In genomic region chr19:38441660-38442348, GRCh38 we compare ENCODE assay signal across 12 cellular contexts. TPM values are rescaled to one million over a fixed set of nuclear protein-coding genes. Genes with fewer than 3 reads are reported as not detected.
DNase-seq lines count a peak whose midpoint lies in the region; ATAC-seq and TF ChIP-seq lines count a peak whose summit lies in the region.
"Had no signal": no experiment of that assay in that cellular context is flagged by ENCODE, and none has a peak within 500 bp of the region (broad histone marks: within the 10 kb centered on the region; RNA-seq: fewer than 3 reads in every experiment).

No MANE protein-coding gene starts in this region.

- TF ChIP-seq CTCF in psoas muscle (IDR thresholded peaks at IDR 0.05) (no peak), lower leg skin (IDR thresholded peaks at IDR 0.05) (no peak)

- no peak for TF ChIP-seq POLR2A in lower leg skin (IDR thresholded peaks at IDR 0.05)

- H3K36me3 ChIP-seq in psoas muscle (ENCODE audit: insufficient read depth in 1 of 2, low read depth in 1 of 2) (peaks cover 0 to 68% of the 10 kb centered on the region in 2 donors), SJCRH30 (peaks cover 43% of the 10 kb centered on the region)
- H3K36me3 ChIP-seq: heart right ventricle had no signal

- peak; percentile 5 for DNase-seq in SKM-1 treated with dmso at 0.1 percent for 144 hours (lab: John Stamatoyannopoulos, UW; ENCODE audit: unreplicated experiment)
- DNase-seq in SKM-1 (lab: John Stamatoyannopoulos, UW; ENCODE audit: unreplicated experiment) = no peak
- peak; percentile 34 to 67 for DNase-seq in Kasumi-1 (lab: John Stamatoyannopoulos, UW)
- DNase-seq in activated naive CD8-positive, alpha-beta T cell treated with anti-CD3 and anti-CD28 coated beads, Interleukin-2, amount 50 U/mL, for 24 hours = no peak
- no peak for DNase-seq in psoas muscle
- DNase-seq in SJCRH30 = no peak
- DNase-seq in lower leg skin (ENCODE audit: low spot score in 2 of 2) = no peak
- DNase-seq: central memory CD4-positive, alpha-beta T cell; heart right ventricle; NCI-H1105 had no signal

- 57 to 77% (median 68%) methylated on average over 6 to 7 of the region's 7 CpGs for WGBS in psoas muscle, 3 donors
- 50 to 53% methylated on average over 7 of the region's 7 CpGs for WGBS in lower leg skin, 2 donors

- H3K4me1 ChIP-seq in psoas muscle = peaks cover 31% of the 10 kb centered on the region
- no peaks in the 10 kb centered on the region for H3K4me1 ChIP-seq in SJCRH30
- H3K4me1 ChIP-seq: heart right ventricle had no signal

- H3K4me3 ChIP-seq in psoas muscle = no peak overlapping the region
- H3K4me3 ChIP-seq in SJCRH30 = no peak overlapping the region
- H3K4me3 ChIP-seq in lower leg skin (ENCODE audit: low read depth, poor library complexity, severe bottlenecking) = no peak overlapping the region
- H3K4me3 ChIP-seq: heart right ventricle had no signal

- peak; percentile 39 for ATAC-seq in activated naive CD8-positive, alpha-beta T cell treated with anti-CD3 and anti-CD28 coated beads, Interleukin-2, amount 50 U/mL, for 24 hours
- ATAC-seq in psoas muscle (peak in 1 of 4 donors; percentile 8), GM18907 (IDR thresholded peaks at IDR 0.05; ENCODE audit: unreplicated experiment) (no peak)

- peak overlapping the region; percentile 98 for H3K27ac ChIP-seq in psoas muscle
- H3K27ac ChIP-seq in SJCRH30 = no peak overlapping the region
- H3K27ac ChIP-seq: heart right ventricle had no signal

- no peaks in the 10 kb centered on the region for H3K9me3 ChIP-seq in psoas muscle
- no peaks in the 10 kb centered on the region for H3K9me3 ChIP-seq in SJCRH30 (replicated peaks)
- H3K9me3 ChIP-seq: heart right ventricle had no signal

- H3K4me3 Mint-ChIP-seq in activated naive CD8-positive, alpha-beta T cell treated with anti-CD3 and anti-CD28 coated beads, Interleukin-2, amount 50 U/mL, for 24 hours = no peak overlapping the region

- no peaks in the 10 kb centered on the region for H3K36me3 Mint-ChIP-seq in activated naive CD8-positive, alpha-beta T cell treated with anti-CD3 and anti-CD28 coated beads, Interleukin-2, amount 50 U/mL, for 24 hours (ENCODE audit: low read depth)

- peaks cover 12% of the 10 kb centered on the region for H3K27me3 Mint-ChIP-seq in activated naive CD8-positive, alpha-beta T cell treated with anti-CD3 and anti-CD28 coated beads, Interleukin-2, amount 50 U/mL, for 24 hours

- no peaks in the 10 kb centered on the region for H3K4me1 Mint-ChIP-seq in activated naive CD8-positive, alpha-beta T cell treated with anti-CD3 and anti-CD28 coated beads, Interleukin-2, amount 50 U/mL, for 24 hours

- no peak overlapping the region for H3K27ac Mint-ChIP-seq in activated naive CD8-positive, alpha-beta T cell treated with anti-CD3 and anti-CD28 coated beads, Interleukin-2, amount 50 U/mL, for 24 hours

- no peaks in the 10 kb centered on the region for H3K9me3 Mint-ChIP-seq in activated naive CD8-positive, alpha-beta T cell treated with anti-CD3 and anti-CD28 coated beads, Interleukin-2, amount 50 U/mL, for 24 hours

- H3K27me3 ChIP-seq in psoas muscle (ENCODE audit: insufficient read depth in 3 of 3, low read length in 2 of 3) = no peaks in the 10 kb centered on the region
- H3K27me3 ChIP-seq in SJCRH30 = no peaks in the 10 kb centered on the region

- intact Hi-C loops in psoas muscle (cut with DNase I) (no loop called here), lower leg skin (cut with DNase I; ENCODE audit: low total_unique reads) (no loop called here)

RNA-seq across cellular contexts. Expression of gene RYR1, which starts 8.3 kb away (rescaled TPM):
- total RNA-seq in psoas muscle (1,000 to 10,000 TPM in 2 of 4 donors, 100 to 1,000 TPM in 2; 572 to 1,211 (median 883) TPM), lower leg skin (10 to 100 TPM in 3 of 4 donors, 1 to 10 TPM in 1; 8.4 to 35.1 (median 16.6) TPM)
- polyA plus RNA-seq in psoas muscle = 100 to 1,000 TPM in 2 of 3 donors, 10 to 100 TPM in 1; 56.0 to 278 (median 122) TPM
- total RNA-seq in SJCRH30 (2014; rRNA removed; shearing (Covaris generic)) = 12.4 and 19.1 TPM in 2 replicates
- total RNA-seq: RPMI7951 had no signal

RNA-seq across cellular contexts. Expression of gene RASGRP4, which starts 15.8 kb away (rescaled TPM):
- total RNA-seq in psoas muscle (1 to 10 TPM in 1 of 4 donors, under 1 TPM in 3; 0.44 to 2.0 (median 0.80) TPM), lower leg skin (1 to 10 TPM; 1.3 to 2.3 (median 1.7) TPM)
- under 1 TPM; 0.17 to 0.31 (median 0.25) TPM for polyA plus RNA-seq in psoas muscle
- total RNA-seq in SJCRH30 (2014; rRNA removed; shearing (Covaris generic)) = 0.73 and 0.94 TPM in 2 replicates
- total RNA-seq: RPMI7951 had no signal

RNA-seq across cellular contexts. Expression of gene FAM98C, which starts 38.9 kb away (rescaled TPM):
- total RNA-seq in psoas muscle (1 to 10 TPM; 1.1 to 4.5 (median 1.4) TPM), lower leg skin (10 to 100 TPM; 53.6 to 68.5 (median 60.7) TPM)
- 1 to 10 TPM; 1.4 to 6.6 (median 1.8) TPM for polyA plus RNA-seq in psoas muscle
- total RNA-seq in SJCRH30 (2014; rRNA removed; shearing (Covaris generic)) = 2.8 and 4.6 TPM in 2 replicates

RNA-seq across cellular contexts. Expression of gene SPRED3, which starts 53.3 kb away (rescaled TPM):
- total RNA-seq in psoas muscle (1 to 10 TPM in 3 of 4 donors, under 1 TPM in 1; 0.69 to 2.1 (median 1.5) TPM), lower leg skin (1 to 10 TPM in 2 of 4 donors, under 1 TPM in 2; 0.34 to 1.9 (median 1.1) TPM)
- 1 to 10 TPM in 1 of 3 donors, under 1 TPM in 2; 0.01 to 1.0 (median 0.10) TPM for polyA plus RNA-seq in psoas muscle
- total RNA-seq in SJCRH30 (2014; rRNA removed; shearing (Covaris generic)) = 1.1 and 2.3 TPM in 2 replicates

RNA-seq across cellular contexts. Expression of gene GGN, which starts 54.0 kb away (rescaled TPM):
- total RNA-seq in psoas muscle (under 1 TPM in 2 of 4 donors, not detected in 2; 0.18 to 0.34 TPM), lower leg skin (1 to 10 TPM in 3 of 4 donors, under 1 TPM in 1; 0.36 to 1.9 (median 1.5) TPM)
- under 1 TPM in 2 of 3 donors, not detected in 1; 0.04 to 0.21 TPM for polyA plus RNA-seq in psoas muscle
- total RNA-seq in SJCRH30 (2014; rRNA removed; shearing (Covaris generic)) = 0.23 and 0.59 TPM in 2 replicates

Comparison
In these comparisons a context has a peak if more than half of its experiments do, and no peak if none do; other contexts are left out.
1. DNase-seq: peak in SKM-1 treated with dmso at 0.1 percent for 144 hours (single experiment) and Kasumi-1 (2 of 2); none in SKM-1 (single experiment), activated naive CD8-positive, alpha-beta T cell treated with anti-CD3 and anti-CD28 coated beads, Interleukin-2, amount 50 U/mL, for 24 hours (single experiment), psoas muscle (0 of 2), SJCRH30 (0 of 2) and lower leg skin (0 of 2).
2. RNA of gene RYR1, which starts 8.3 kb away (total RNA-seq): 572 to 1,211 TPM in psoas muscle; 8.4 to 35.1 TPM in lower leg skin and 12.4 to 19.1 TPM in SJCRH30; every median in the first group is over 10 times any median in the second.